ENCODE assay signal across 1 cellular context in genomic region chr2:191845876-191846786, GRCh38.
TF ChIP-seq lines count a peak whose summit lies in the region.

No MANE protein-coding gene starts in this region.

TF ChIP-seq in HepG2, 621 proteins besides CTCF, POLR2A, EP300 and RAD21 (continued from another document and continues in another):
- TF ChIP-seq ZNF646 (CRISPR knock-in tag; IDR thresholded peaks at IDR 0.05): peak; percentile 12; the same call in 1 of the 2 replicates
- no peak for TF ChIP-seq NFE2 (CRISPR knock-in tag; IDR thresholded peaks at IDR 0.05)
- TF ChIP-seq CERS6 (CRISPR knock-in tag; IDR thresholded peaks at IDR 0.05): no peak
- TF ChIP-seq WIZ (CRISPR knock-in tag; IDR thresholded peaks at IDR 0.05): no peak
- no peak for TF ChIP-seq ATF5 (CRISPR knock-in tag; IDR thresholded peaks at IDR 0.05; ENCODE audit: low read depth)
- no peak for TF ChIP-seq IRF9 (CRISPR knock-in tag; IDR thresholded peaks at IDR 0.05; ENCODE audit: borderline replicate concordance)
- no peak for TF ChIP-seq MLXIP (CRISPR knock-in tag; IDR thresholded peaks at IDR 0.05; ENCODE audit: borderline replicate concordance)
- no peak for TF ChIP-seq CHCHD3 (CRISPR knock-in tag; IDR thresholded peaks at IDR 0.05)
- TF ChIP-seq ZNF713 (CRISPR knock-in tag; IDR thresholded peaks at IDR 0.05): no peak
- no peak; the same call in 1 of the 2 replicates for TF ChIP-seq PHF21A (CRISPR knock-in tag; IDR thresholded peaks at IDR 0.05)
- no peak; the same call in 1 of the 2 replicates for TF ChIP-seq KMT2B (CRISPR knock-in tag; IDR thresholded peaks at IDR 0.05)
- TF ChIP-seq SMYD3 (CRISPR knock-in tag; IDR thresholded peaks at IDR 0.05): no peak
- TF ChIP-seq FOXO4 (CRISPR knock-in tag; conservative IDR thresholded peaks at IDR 0.05): no peak
- TF ChIP-seq ZNF737 (CRISPR knock-in tag; IDR thresholded peaks at IDR 0.05; ENCODE audit: borderline replicate concordance): 0 out of 2 replicates have a peak, but pooled peaks have one; percentile 37
- TF ChIP-seq ZNF839 (CRISPR knock-in tag; IDR thresholded peaks at IDR 0.05; ENCODE audit: borderline replicate concordance): no peak; the same call in 1 of the 2 replicates
- no peak for TF ChIP-seq AFF4 (CRISPR knock-in tag; IDR thresholded peaks at IDR 0.05)
- TF ChIP-seq MXD4 (CRISPR knock-in tag; IDR thresholded peaks at IDR 0.05): no peak; the same call in 1 of the 2 replicates
- TF ChIP-seq ZIK1 (CRISPR knock-in tag; IDR thresholded peaks at IDR 0.05; ENCODE audit: borderline replicate concordance, low read depth): peak; percentile 65; the same call in 1 of the 2 replicates
- TF ChIP-seq PAF1 (CRISPR knock-in tag; IDR thresholded peaks at IDR 0.05): no peak
- no peak for TF ChIP-seq BORCS8-MEF2B (CRISPR knock-in tag; IDR thresholded peaks at IDR 0.05)
- TF ChIP-seq ZFP82 (CRISPR knock-in tag; IDR thresholded peaks at IDR 0.05; ENCODE audit: borderline replicate concordance): no peak
- no peak for TF ChIP-seq ZFAT (CRISPR knock-in tag; conservative IDR thresholded peaks at IDR 0.05)
- TF ChIP-seq ZMYM3 (CRISPR knock-in tag; IDR thresholded peaks at IDR 0.05): peak; percentile 28; the same call in 1 of the 2 replicates
- no peak for TF ChIP-seq HCFC1 (IDR thresholded peaks at IDR 0.05; ENCODE audit: low read depth, low read length)
- TF ChIP-seq TEF (CRISPR knock-in tag; IDR thresholded peaks at IDR 0.05): no peak
- no peak for TF ChIP-seq NKX3-1 (CRISPR knock-in tag; IDR thresholded peaks at IDR 0.05)
- no peak for TF ChIP-seq ZBTB37 (CRISPR knock-in tag; IDR thresholded peaks at IDR 0.05)
- no peak for TF ChIP-seq RCOR2 (CRISPR knock-in tag; IDR thresholded peaks at IDR 0.05)
- no peak for TF ChIP-seq RORA (CRISPR knock-in tag; IDR thresholded peaks at IDR 0.05)
- no peak for TF ChIP-seq PHF5A (CRISPR knock-in tag; IDR thresholded peaks at IDR 0.05; ENCODE audit: low read depth, unreplicated experiment)
- peak; percentile 12; the same call in 1 of the 2 replicates for TF ChIP-seq BCL3 (CRISPR knock-in tag; IDR thresholded peaks at IDR 0.05)
- TF ChIP-seq SALL2 (CRISPR knock-in tag; IDR thresholded peaks at IDR 0.05): no peak
- no peak for TF ChIP-seq SP1 (IDR thresholded peaks at IDR 0.05)
- TF ChIP-seq SP1 (CRISPR knock-in tag; IDR thresholded peaks at IDR 0.05): 0 out of 2 replicates have a peak, but pooled peaks have one; percentile 6
